7 cellular contexts compared by ENCODE assay signal in genomic region chr19:38792250-38793111, GRCh38. TPM values are rescaled to one million over a fixed set of nuclear protein-coding genes. Genes with fewer than 3 reads are reported as not detected.
DNase-seq lines count a peak whose midpoint lies in the region; ATAC-seq, FAIRE-seq and TF ChIP-seq lines count a peak whose summit lies in the region.

No MANE protein-coding gene starts in this region.

- FAIRE-seq in small intestine (lab: Jason Lieb, UNC): no peak

- TF ChIP-seq CTCF in ascending aorta (IDR thresholded peaks at IDR 0.05): peak in 2 of 3 experiments; percentile 15 to 34

- peak; percentile 90 for DNase-seq in HuH-7 (ENCODE audit: low spot score)
- DNase-seq in ascending aorta (ENCODE audit: low spot score in 2 of 2): peak in 1 of 2 donors; percentile 72
- DNase-seq in left colon: peak; percentile 45 to 73
- no peak for DNase-seq in substantia nigra (lab: John Stamatoyannopoulos, UW)
- DNase-seq in small intestine: no peak

- ATAC-seq in left colon (peak; percentile 31), GM19467 (IDR thresholded peaks at IDR 0.05; ENCODE audit: unreplicated experiment) (no peak)

- H3K27me3 ChIP-seq in ascending aorta: no peaks in the 10 kb centered on the region
- H3K27me3 ChIP-seq in subcutaneous abdominal adipose tissue (ENCODE audit: control insufficient read depth in 5 of 5, insufficient read depth in 4 of 5, low read length in 5 of 5): no peaks in the 10 kb centered on the region
- no peaks in the 10 kb centered on the region for H3K27me3 ChIP-seq in small intestine (ENCODE audit: control insufficient read depth in 2 of 2, insufficient read depth in 2 of 2, low read length in 2 of 2)

- H3K36me3 ChIP-seq in ascending aorta (no peaks in the 10 kb centered on the region), subcutaneous abdominal adipose tissue (ENCODE audit: control insufficient read depth in 5 of 5, insufficient read depth in 5 of 5, low read length in 5 of 5) (no peaks in the 10 kb centered on the region), small intestine (ENCODE audit: control insufficient read depth in 2 of 2, insufficient read depth in 2 of 2, low read length in 2 of 2) (no peaks in the 10 kb centered on the region)

- H3K4me1 ChIP-seq in ascending aorta (peaks cover 0 to 6% of the 10 kb centered on the region in 2 donors), subcutaneous abdominal adipose tissue (ENCODE audit: control insufficient read depth in 5 of 5, insufficient read depth in 5 of 5, low read length in 5 of 5) (peaks cover 0 to 8% (median 6%) of the 10 kb centered on the region in 5 donors), small intestine (ENCODE audit: control insufficient read depth in 2 of 2, insufficient read depth in 1 of 2, low read depth in 1 of 2, low read length in 1 of 2) (no peaks in the 10 kb centered on the region)

- peak overlapping the region in 1 of 5 donors; percentile 45 for H3K9ac ChIP-seq in subcutaneous abdominal adipose tissue (ENCODE audit: low read length in 5 of 5)

- WGBS in small intestine, 3 donors: 12 to 20% (median 16%) methylated on average over 58 to 66 of the region's 71 CpGs

- H3K27ac ChIP-seq in ascending aorta (no peak overlapping the region), subcutaneous abdominal adipose tissue (ENCODE audit: low read depth, low read length) (no peak overlapping the region), substantia nigra (ENCODE audit: low read depth, low read length, poor library complexity, severe bottlenecking) (no peak overlapping the region), small intestine (ENCODE audit: low read depth in 1 of 2, low read length in 1 of 2) (peak overlapping the region in 1 of 2 donors; percentile 33)

- H3K4me3 ChIP-seq in ascending aorta (peak overlapping the region; percentile 33 to 42), subcutaneous abdominal adipose tissue (ENCODE audit: low read depth in 1 of 5, low read length in 5 of 5) (peak overlapping the region in 4 of 5 donors; percentile 17 to 59 (median 43)), small intestine (ENCODE audit: low read depth in 1 of 2, low read length in 2 of 2) (peak overlapping the region in 1 of 2 donors; percentile 16)

- intact Hi-C loops in ascending aorta (cut with DNase I) (no loop called here), left colon (cut with DNase I, micrococcal nuclease) (no loop called here)

- H3K9me3 ChIP-seq in ascending aorta (no peaks in the 10 kb centered on the region), subcutaneous abdominal adipose tissue (ENCODE audit: control insufficient read depth in 5 of 5, low read length in 5 of 5) (no peaks in the 10 kb centered on the region), small intestine (ENCODE audit: control insufficient read depth, low read depth) (no peaks in the 10 kb centered on the region)

RNA-seq across cellular contexts. Expression of gene LGALS7B, which starts 3.5 kb away (rescaled TPM):
- not detected for total RNA-seq in ascending aorta
- not detected for total RNA-seq in left colon
- 1 to 10 TPM in 2 of 3 donors, not detected in 1; 2.0 to 5.4 TPM for polyA plus RNA-seq in small intestine

RNA-seq across cellular contexts. Expression of gene LGALS7, which starts 19.2 kb away (rescaled TPM):
- total RNA-seq in ascending aorta: not detected
- not detected for total RNA-seq in left colon
- 1 to 10 TPM in 1 of 3 donors, not detected in 2; 1.1 TPM for polyA plus RNA-seq in small intestine

RNA-seq across cellular contexts. Expression of gene LGALS4, which starts 20.3 kb away (rescaled TPM):
- not detected for total RNA-seq in ascending aorta
- total RNA-seq in left colon: 1,000 to 10,000 TPM; 7,382 to 8,588 TPM
- polyA plus RNA-seq in small intestine: 1,000 to 10,000 TPM; 1,250 to 3,807 (median 3,710) TPM

RNA-seq across cellular contexts. Expression of gene ECH1, which starts 39.1 kb away (rescaled TPM):
- total RNA-seq in ascending aorta (67.6 TPM), left colon (100 to 1,000 TPM; 292 to 483 TPM)
- polyA plus RNA-seq in small intestine: 100 to 1,000 TPM; 218 to 344 (median 317) TPM

RNA-seq across cellular contexts. Expression of gene CAPN12, which starts 48.2 kb away (rescaled TPM):
- not detected for total RNA-seq in ascending aorta
- total RNA-seq in left colon: 10 to 100 TPM; 10.1 to 10.2 TPM
- 10 to 100 TPM in 1 of 3 donors, 1 to 10 TPM in 2; 2.4 to 26.1 (median 2.7) TPM for polyA plus RNA-seq in small intestine

Comparison
In these comparisons a context has a peak if more than half of its experiments do, and no peak if none do; other contexts are left out.
1. DNase-seq: peak in HuH-7 (single experiment) and left colon (2 of 2); none in substantia nigra (0 of 49) and small intestine (single experiment).
2. RNA of gene LGALS4, which starts 20.3 kb away (total RNA-seq): 7,382 to 8,588 TPM in left colon; not detected in ascending aorta (single experiment); every median in the first group is over 1,000 times any median in the second.